Comparison of ENCODE assay signal across 8 cellular contexts in genomic region chr5:157859227-157859575, GRCh38. TPM values are rescaled to one million over a fixed set of nuclear protein-coding genes. Genes with fewer than 3 reads are reported as not detected.
DNase-seq lines count a peak whose midpoint lies in the region; ATAC-seq and TF ChIP-seq lines count a peak whose summit lies in the region.

No MANE protein-coding gene starts in this region.

- H3K36me3 Mint-ChIP-seq in GM23338 (ENCODE audit: low read depth) = peaks cover 7% of the 10 kb centered on the region; the same call in 1 of the 3 replicates

- H4K20me1 ChIP-seq in GM23338 (replicated peaks; ENCODE audit: insufficient read depth) = no peaks in the 10 kb centered on the region; the same call in none of the 2 replicates

- 0 out of 2 replicates have a peak, but pooled peaks cover 2% of the 10 kb centered on the region for H3F3A ChIP-seq in GM23338 (replicated peaks; ENCODE audit: low read depth)

- peak overlapping the region; percentile 86; the same call in 1 of the 2 replicates for H2AFZ ChIP-seq in GM23338

- H3K36me3 ChIP-seq in GM23338 (ENCODE audit: insufficient read depth) = no peaks in the 10 kb centered on the region

- no peak overlapping the region for H3K27ac ChIP-seq in GM23338 (ENCODE audit: low read depth)
- H3K27ac ChIP-seq in VCaP = peak overlapping the region; percentile 82

- peaks cover 40% of the 10 kb centered on the region for H3K4me1 Mint-ChIP-seq in GM23338

- peak overlapping the region; percentile 93 for H3K4me3 Mint-ChIP-seq in GM23338

- no peaks in the 10 kb centered on the region for H3K9me2 ChIP-seq in GM23338 (ENCODE audit: insufficient read depth)

- peaks cover 47% of the 10 kb centered on the region for H3K79me2 ChIP-seq in GM23338 (replicated peaks; ENCODE audit: insufficient read depth)

- peaks cover 30% of the 10 kb centered on the region for H3K4me1 ChIP-seq in GM23338 (ENCODE audit: insufficient read depth)

- H3K4me3 ChIP-seq in GM23338 = peak overlapping the region; percentile 95
- H3K4me3 ChIP-seq in foreskin fibroblast (ENCODE audit: low read depth in 1 of 2, low read length in 2 of 2) = peak overlapping the region; percentile 84 to 92
- peak overlapping the region; percentile 98 for H3K4me3 ChIP-seq in skeletal muscle cell (ENCODE audit: low read depth, low read length)

- DNase-seq in GM23338 (ENCODE audit: low spot score) (no peak), foreskin fibroblast (no peak), skeletal muscle cell (ENCODE audit: low read depth) (no peak), LoVo (ENCODE audit: low spot score) (no peak), NCI-H1694 treated with DMSO at 0.1 percent for 48 hours (lab: John Stamatoyannopoulos, UW) (no peak), COLO668 (lab: John Stamatoyannopoulos, UW; ENCODE audit: unreplicated experiment) (no peak), COLO829 (ENCODE audit: low spot score) (no peak)

- H3K27me3 ChIP-seq in GM23338 (ENCODE audit: insufficient read depth) = no peaks in the 10 kb centered on the region

- H3K4me2 ChIP-seq in GM23338 = peak overlapping the region; percentile 88; the same call in 1 of the 2 replicates

- TF ChIP-seq CTCF in GM23338 (conservative IDR thresholded peaks at IDR 0.05; ENCODE audit: low read depth in 2 of 2) (no peak), VCaP (conservative IDR thresholded peaks at IDR 0.05) (no peak), foreskin fibroblast (IDR thresholded peaks at IDR 0.05; ENCODE audit: low read depth, low read length) (no peak)

- peaks cover 9% of the 10 kb centered on the region for H3K27me3 Mint-ChIP-seq in GM23338 (ENCODE audit: insufficient read depth, low read depth, poor library complexity)

- H3K9me3 Mint-ChIP-seq in GM23338 = no peaks in the 10 kb centered on the region; the same call in 2 of the 3 replicates

- no peak for ATAC-seq in GM23338

- peak overlapping the region; percentile 97; the same call in 1 of the 2 replicates for H3K27ac Mint-ChIP-seq in GM23338

TF ChIP-seq in GM23338, 12 proteins besides CTCF, POLR2A, EP300 and RAD21:
- TF ChIP-seq EZH2 (IDR thresholded peaks at IDR 0.05; ENCODE audit: low read depth, unreplicated experiment) = no peak
- TF ChIP-seq ZNF331 (CRISPR knock-in tag; IDR thresholded peaks at IDR 0.05; ENCODE audit: low read depth) = no peak
- TF ChIP-seq JUNB (IDR thresholded peaks at IDR 0.05; ENCODE audit: unreplicated experiment) = no peak
- TF ChIP-seq EZH2phosphoT487 (IDR thresholded peaks at IDR 0.05; ENCODE audit: unreplicated experiment) = no peak
- TF ChIP-seq CREB1 (CRISPR knock-in tag; IDR thresholded peaks at IDR 0.05; ENCODE audit: low read depth) = no peak
- TF ChIP-seq NANOG (IDR thresholded peaks at IDR 0.05; ENCODE audit: borderline replicate concordance) = no peak
- no peak for TF ChIP-seq POLR2AphosphoS5 (IDR thresholded peaks at IDR 0.05; ENCODE audit: low read depth)
- no peak for TF ChIP-seq ETS1 (IDR thresholded peaks at IDR 0.05)
- TF ChIP-seq REST (IDR thresholded peaks at IDR 0.05; ENCODE audit: unreplicated experiment) = no peak
- no peak for TF ChIP-seq STAT1 (IDR thresholded peaks at IDR 0.05; ENCODE audit: unreplicated experiment)
- no peak for TF ChIP-seq ZNF462 (CRISPR knock-in tag; IDR thresholded peaks at IDR 0.05)
- TF ChIP-seq ZNF114 (CRISPR knock-in tag; IDR thresholded peaks at IDR 0.05) = no peak

RNA-seq across cellular contexts. Expression of gene CLINT1, which starts 0.3 kb away (rescaled TPM):
- 82.1 and 101 TPM in 2 replicates for total RNA-seq in GM23338 (2014; rRNA removed; shearing (Covaris generic))
- 66.3 and 71.7 TPM in 2 replicates for polyA plus RNA-seq in GM23338 (2016; fragmentation: Nextera tagmentation; extraction: Ambion mirVana)
